ENCODE assay signal across 12 cellular contexts in genomic region chr18:79442508-79443221, GRCh38. TPM values are rescaled to one million over a fixed set of nuclear protein-coding genes. Genes with fewer than 3 reads are reported as not detected.
DNase-seq lines count a peak whose midpoint lies in the region; ATAC-seq and TF ChIP-seq lines count a peak whose summit lies in the region.
"Had no signal": no experiment of that assay in that cellular context is flagged by ENCODE, and none has a peak within 500 bp of the region (broad histone marks: within the 10 kb centered on the region; RNA-seq: fewer than 3 reads in every experiment).

No MANE protein-coding gene starts in this region.

- no peaks in the 10 kb centered on the region for H3K27me3 Mint-ChIP-seq in activated naive CD8-positive, alpha-beta T cell
- H3K27me3 Mint-ChIP-seq in nephron (ENCODE audit: low read depth) (peaks cover 22% of the 10 kb centered on the region), immature natural killer cell (ENCODE audit: low read depth in 3 of 3) (peaks cover 0 to 2% (median 0%) of the 10 kb centered on the region in 3 donors)

- H3K4me3 Mint-ChIP-seq in activated naive CD8-positive, alpha-beta T cell: no peak overlapping the region
- no peak overlapping the region for H3K4me3 Mint-ChIP-seq in nephron
- no peak overlapping the region for H3K4me3 Mint-ChIP-seq in immature natural killer cell

- H3K4me1 Mint-ChIP-seq in activated naive CD8-positive, alpha-beta T cell (ENCODE audit: low read depth): peaks cover 29% of the 10 kb centered on the region
- H3K4me1 Mint-ChIP-seq in nephron (peaks cover 58% of the 10 kb centered on the region), immature natural killer cell (peaks cover 14 to 15% of the 10 kb centered on the region in 2 donors)

- peak overlapping the region; percentile 16 for H3K27ac Mint-ChIP-seq in activated naive CD8-positive, alpha-beta T cell
- H3K27ac Mint-ChIP-seq in nephron: peak overlapping the region; percentile 44 to 79 (median 63)
- no peak overlapping the region for H3K27ac Mint-ChIP-seq in immature natural killer cell

- DNase-seq in NCI-H345 (lab: John Stamatoyannopoulos, UW) (peak; percentile 14), NCI-H345 treated with DMSO at 0.1 percent for 48 hours (lab: John Stamatoyannopoulos, UW; ENCODE audit: unreplicated experiment) (no peak), immature natural killer cell (no peak), posterior vena cava (ENCODE audit: low spot score) (no peak)
- no peak for DNase-seq in activated effector memory CD4-positive, alpha-beta T cell treated with anti-CD3 and anti-CD28 coated beads, Interleukin-2, amount 50 U/mL, for 16 hours
- DNase-seq: ACHN, DMS79 treated with DMSO at 0.1 percent for 48 hours, NCI-H510A, pancreas had no signal

- H3K36me3 Mint-ChIP-seq in activated naive CD8-positive, alpha-beta T cell: peaks cover 5% of the 10 kb centered on the region
- H3K36me3 Mint-ChIP-seq in nephron (ENCODE audit: low read depth): no peaks in the 10 kb centered on the region
- no peaks in the 10 kb centered on the region for H3K36me3 Mint-ChIP-seq in immature natural killer cell

- TF ChIP-seq CTCF in nephron (IDR thresholded peaks at IDR 0.05; ENCODE audit: unreplicated experiment in 3 of 3): no peak

- no peaks in the 10 kb centered on the region for H3K9me3 Mint-ChIP-seq in activated naive CD8-positive, alpha-beta T cell (ENCODE audit: low read depth)
- H3K9me3 Mint-ChIP-seq in nephron (no peaks in the 10 kb centered on the region), immature natural killer cell (no peaks in the 10 kb centered on the region)

- intact Hi-C loops in posterior vena cava (cut with DNase I): no loop called here

- peak; percentile 47 for ATAC-seq in GM21825 (IDR thresholded peaks at IDR 0.05; ENCODE audit: unreplicated experiment)

RNA-seq across cellular contexts. Expression of gene NFATC1, which starts 46.9 kb away (rescaled TPM):
- polyA plus RNA-seq in immature natural killer cell: 10 to 100 TPM in 1 of 3 donors, 1 to 10 TPM in 2; 3.1 to 17.6 (median 8.9) TPM
- 10 to 100 TPM; 23.9 to 26.9 TPM for total RNA-seq in posterior vena cava

Comparison
In these comparisons a context has a peak if more than half of its experiments do, and no peak if none do; other contexts are left out.
1. H3K27ac Mint-ChIP-seq: peak in activated naive CD8-positive, alpha-beta T cell (single experiment) and nephron (3 of 3); none in immature natural killer cell (0 of 6).